In the genomic region with DNA sequence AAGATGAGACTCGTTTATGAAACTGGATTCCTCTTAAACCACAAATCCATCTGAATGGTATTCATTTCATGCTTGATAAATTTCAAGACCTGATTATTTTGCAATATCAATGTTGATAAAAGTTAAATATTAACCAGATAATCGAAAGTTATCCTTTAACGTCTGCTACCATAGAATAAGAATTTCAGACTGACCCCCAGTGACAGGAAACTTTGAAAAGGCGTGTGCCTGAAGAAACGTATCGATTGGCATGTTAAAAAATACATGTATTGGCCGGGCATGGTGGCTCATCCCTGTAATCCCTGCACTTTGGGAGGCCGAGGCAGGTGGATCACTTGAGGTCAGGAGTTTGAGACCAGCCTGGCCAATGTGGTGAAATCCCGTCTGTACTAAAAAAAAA, we compare ENCODE assay signal across 1 cellular context.
TF ChIP-seq lines count a peak whose summit lies in the region.

No MANE protein-coding gene starts in this region.

TF ChIP-seq in HepG2, 621 proteins besides CTCF, POLR2A, EP300 and RAD21 (continued from another document and continues in another):
- TF ChIP-seq, protein P1, sequence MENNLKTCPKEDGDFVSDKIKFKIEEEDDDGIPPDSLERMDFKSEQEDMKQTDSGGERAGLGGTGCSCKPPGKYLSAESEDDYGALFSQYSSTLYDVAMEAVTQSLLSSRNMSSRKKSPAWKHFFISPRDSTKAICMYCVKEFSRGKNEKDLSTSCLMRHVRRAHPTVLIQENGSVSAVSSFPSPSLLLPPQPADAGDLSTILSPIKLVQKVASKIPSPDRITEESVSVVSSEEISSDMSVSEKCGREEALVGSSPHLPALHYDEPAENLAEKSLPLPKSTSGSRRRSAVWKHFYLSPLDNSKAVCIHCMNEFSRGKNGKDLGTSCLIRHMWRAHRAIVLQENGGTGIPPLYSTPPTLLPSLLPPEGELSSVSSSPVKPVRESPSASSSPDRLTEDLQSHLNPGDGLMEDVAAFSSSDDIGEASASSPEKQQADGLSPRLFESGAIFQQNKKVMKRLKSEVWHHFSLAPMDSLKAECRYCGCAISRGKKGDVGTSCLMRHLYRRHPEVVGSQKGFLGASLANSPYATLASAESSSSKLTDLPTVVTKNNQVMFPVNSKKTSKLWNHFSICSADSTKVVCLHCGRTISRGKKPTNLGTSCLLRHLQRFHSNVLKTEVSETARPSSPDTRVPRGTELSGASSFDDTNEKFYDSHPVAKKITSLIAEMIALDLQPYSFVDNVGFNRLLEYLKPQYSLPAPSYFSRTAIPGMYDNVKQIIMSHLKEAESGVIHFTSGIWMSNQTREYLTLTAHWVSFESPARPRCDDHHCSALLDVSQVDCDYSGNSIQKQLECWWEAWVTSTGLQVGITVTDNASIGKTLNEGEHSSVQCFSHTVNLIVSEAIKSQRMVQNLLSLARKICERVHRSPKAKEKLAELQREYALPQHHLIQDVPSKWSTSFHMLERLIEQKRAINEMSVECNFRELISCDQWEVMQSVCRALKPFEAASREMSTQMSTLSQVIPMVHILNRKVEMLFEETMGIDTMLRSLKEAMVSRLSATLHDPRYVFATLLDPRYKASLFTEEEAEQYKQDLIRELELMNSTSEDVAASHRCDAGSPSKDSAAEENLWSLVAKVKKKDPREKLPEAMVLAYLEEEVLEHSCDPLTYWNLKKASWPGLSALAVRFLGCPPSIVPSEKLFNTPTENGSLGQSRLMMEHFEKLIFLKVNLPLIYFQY (CRISPR knock-in tag; IDR thresholded peaks at IDR 0.05; ENCODE audit: borderline replicate concordance) = no peak
- TF ChIP-seq, protein P2, sequence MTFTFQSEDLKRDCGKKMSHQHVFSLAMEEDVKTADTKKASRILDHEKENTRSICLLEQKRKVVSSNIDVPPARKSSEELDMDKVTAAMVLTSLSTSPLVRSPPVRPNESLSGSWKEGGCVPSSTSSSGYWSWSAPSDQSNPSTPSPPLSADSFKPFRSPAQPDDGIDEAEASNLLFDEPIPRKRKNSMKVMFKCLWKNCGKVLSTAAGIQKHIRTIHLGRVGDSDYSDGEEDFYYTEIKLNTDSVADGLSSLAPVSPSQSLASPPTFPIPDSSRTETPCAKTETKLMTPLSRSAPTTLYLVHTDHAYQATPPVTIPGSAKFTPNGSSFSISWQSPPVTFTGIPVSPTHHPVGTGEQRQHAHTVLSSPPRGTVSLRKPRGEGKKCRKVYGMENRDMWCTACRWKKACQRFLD (CRISPR knock-in tag; IDR thresholded peaks at IDR 0.05; ENCODE audit: borderline replicate concordance) = no peak
- TF ChIP-seq, protein P3, sequence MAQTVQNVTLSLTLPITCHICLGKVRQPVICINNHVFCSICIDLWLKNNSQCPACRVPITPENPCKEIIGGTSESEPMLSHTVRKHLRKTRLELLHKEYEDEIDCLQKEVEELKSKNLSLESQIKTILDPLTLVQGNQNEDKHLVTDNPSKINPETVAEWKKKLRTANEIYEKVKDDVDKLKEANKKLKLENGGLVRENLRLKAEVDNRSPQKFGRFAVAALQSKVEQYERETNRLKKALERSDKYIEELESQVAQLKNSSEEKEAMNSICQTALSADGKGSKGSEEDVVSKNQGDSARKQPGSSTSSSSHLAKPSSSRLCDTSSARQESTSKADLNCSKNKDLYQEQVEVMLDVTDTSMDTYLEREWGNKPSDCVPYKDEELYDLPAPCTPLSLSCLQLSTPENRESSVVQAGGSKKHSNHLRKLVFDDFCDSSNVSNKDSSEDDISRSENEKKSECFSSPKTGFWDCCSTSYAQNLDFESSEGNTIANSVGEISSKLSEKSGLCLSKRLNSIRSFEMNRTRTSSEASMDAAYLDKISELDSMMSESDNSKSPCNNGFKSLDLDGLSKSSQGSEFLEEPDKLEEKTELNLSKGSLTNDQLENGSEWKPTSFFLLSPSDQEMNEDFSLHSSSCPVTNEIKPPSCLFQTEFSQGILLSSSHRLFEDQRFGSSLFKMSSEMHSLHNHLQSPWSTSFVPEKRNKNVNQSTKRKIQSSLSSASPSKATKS (CRISPR knock-in tag; IDR thresholded peaks at IDR 0.05) = no peak
- TF ChIP-seq, protein P4, sequence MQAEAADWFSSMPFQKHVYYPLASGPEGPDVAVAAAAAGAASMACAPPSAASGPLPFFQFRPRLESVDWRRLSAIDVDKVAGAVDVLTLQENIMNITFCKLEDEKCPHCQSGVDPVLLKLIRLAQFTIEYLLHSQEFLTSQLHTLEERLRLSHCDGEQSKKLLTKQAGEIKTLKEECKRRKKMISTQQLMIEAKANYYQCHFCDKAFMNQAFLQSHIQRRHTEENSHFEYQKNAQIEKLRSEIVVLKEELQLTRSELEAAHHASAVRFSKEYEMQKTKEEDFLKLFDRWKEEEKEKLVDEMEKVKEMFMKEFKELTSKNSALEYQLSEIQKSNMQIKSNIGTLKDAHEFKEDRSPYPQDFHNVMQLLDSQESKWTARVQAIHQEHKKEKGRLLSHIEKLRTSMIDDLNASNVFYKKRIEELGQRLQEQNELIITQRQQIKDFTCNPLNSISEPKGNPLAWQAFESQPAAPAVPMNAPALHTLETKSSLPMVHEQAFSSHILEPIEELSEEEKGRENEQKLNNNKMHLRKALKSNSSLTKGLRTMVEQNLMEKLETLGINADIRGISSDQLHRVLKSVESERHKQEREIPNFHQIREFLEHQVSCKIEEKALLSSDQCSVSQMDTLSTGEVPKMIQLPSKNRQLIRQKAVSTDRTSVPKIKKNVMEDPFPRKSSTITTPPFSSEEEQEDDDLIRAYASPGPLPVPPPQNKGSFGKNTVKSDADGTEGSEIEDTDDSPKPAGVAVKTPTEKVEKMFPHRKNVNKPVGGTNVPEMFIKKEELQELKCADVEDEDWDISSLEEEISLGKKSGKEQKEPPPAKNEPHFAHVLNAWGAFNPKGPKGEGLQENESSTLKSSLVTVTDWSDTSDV (CRISPR knock-in tag; IDR thresholded peaks at IDR 0.05) = no peak
- TF ChIP-seq KAT8 (CRISPR knock-in tag; IDR thresholded peaks at IDR 0.05) (peak; percentile 46; the same call in 1 of the 2 replicates), ZNF670 (CRISPR knock-in tag; IDR thresholded peaks at IDR 0.05; ENCODE audit: borderline replicate concordance) (peak; percentile 74; the same call in 1 of the 2 replicates), CCDC6 (CRISPR knock-in tag; IDR thresholded peaks at IDR 0.05) (no peak), ETV5 (CRISPR knock-in tag; IDR thresholded peaks at IDR 0.05; ENCODE audit: borderline replicate concordance) (peak; percentile 50; the same call in 1 of the 2 replicates), HDAC1 (CRISPR knock-in tag; IDR thresholded peaks at IDR 0.05) (peak; percentile 77), ZNF737 (CRISPR knock-in tag; IDR thresholded peaks at IDR 0.05; ENCODE audit: borderline replicate concordance) (no peak), MXI1 (IDR thresholded peaks at IDR 0.05; ENCODE audit: borderline replicate concordance, low read depth, low read length) (no peak; the same call in 2 of the 3 replicates), ZNF501 (CRISPR knock-in tag; IDR thresholded peaks at IDR 0.05) (no peak)
- TF ChIP-seq, protein P5, sequence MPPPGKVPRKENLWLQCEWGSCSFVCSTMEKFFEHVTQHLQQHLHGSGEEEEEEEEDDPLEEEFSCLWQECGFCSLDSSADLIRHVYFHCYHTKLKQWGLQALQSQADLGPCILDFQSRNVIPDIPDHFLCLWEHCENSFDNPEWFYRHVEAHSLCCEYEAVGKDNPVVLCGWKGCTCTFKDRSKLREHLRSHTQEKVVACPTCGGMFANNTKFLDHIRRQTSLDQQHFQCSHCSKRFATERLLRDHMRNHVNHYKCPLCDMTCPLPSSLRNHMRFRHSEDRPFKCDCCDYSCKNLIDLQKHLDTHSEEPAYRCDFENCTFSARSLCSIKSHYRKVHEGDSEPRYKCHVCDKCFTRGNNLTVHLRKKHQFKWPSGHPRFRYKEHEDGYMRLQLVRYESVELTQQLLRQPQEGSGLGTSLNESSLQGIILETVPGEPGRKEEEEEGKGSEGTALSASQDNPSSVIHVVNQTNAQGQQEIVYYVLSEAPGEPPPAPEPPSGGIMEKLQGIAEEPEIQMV (CRISPR knock-in tag; IDR thresholded peaks at IDR 0.05; ENCODE audit: low read depth) = no peak
- TF ChIP-seq, protein P6, sequence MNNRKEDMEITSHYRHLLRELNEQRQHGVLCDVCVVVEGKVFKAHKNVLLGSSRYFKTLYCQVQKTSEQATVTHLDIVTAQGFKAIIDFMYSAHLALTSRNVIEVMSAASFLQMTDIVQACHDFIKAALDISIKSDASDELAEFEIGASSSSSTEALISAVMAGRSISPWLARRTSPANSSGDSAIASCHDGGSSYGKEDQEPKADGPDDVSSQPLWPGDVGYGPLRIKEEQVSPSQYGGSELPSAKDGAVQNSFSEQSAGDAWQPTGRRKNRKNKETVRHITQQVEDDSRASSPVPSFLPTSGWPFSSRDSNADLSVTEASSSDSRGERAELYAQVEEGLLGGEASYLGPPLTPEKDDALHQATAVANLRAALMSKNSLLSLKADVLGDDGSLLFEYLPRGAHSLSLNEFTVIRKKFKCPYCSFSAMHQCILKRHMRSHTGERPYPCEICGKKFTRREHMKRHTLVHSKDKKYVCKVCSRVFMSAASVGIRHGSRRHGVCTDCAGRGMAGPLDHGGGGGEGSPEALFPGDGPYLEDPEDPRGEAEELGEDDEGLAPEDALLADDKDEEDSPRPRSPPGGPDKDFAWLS (CRISPR knock-in tag; IDR thresholded peaks at IDR 0.05; ENCODE audit: borderline replicate concordance) = no peak
- TF ChIP-seq, protein P7, sequence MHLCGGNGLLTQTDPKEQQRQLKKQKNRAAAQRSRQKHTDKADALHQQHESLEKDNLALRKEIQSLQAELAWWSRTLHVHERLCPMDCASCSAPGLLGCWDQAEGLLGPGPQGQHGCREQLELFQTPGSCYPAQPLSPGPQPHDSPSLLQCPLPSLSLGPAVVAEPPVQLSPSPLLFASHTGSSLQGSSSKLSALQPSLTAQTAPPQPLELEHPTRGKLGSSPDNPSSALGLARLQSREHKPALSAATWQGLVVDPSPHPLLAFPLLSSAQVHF (CRISPR knock-in tag; IDR thresholded peaks at IDR 0.05) = no peak
- TF ChIP-seq, protein P8, sequence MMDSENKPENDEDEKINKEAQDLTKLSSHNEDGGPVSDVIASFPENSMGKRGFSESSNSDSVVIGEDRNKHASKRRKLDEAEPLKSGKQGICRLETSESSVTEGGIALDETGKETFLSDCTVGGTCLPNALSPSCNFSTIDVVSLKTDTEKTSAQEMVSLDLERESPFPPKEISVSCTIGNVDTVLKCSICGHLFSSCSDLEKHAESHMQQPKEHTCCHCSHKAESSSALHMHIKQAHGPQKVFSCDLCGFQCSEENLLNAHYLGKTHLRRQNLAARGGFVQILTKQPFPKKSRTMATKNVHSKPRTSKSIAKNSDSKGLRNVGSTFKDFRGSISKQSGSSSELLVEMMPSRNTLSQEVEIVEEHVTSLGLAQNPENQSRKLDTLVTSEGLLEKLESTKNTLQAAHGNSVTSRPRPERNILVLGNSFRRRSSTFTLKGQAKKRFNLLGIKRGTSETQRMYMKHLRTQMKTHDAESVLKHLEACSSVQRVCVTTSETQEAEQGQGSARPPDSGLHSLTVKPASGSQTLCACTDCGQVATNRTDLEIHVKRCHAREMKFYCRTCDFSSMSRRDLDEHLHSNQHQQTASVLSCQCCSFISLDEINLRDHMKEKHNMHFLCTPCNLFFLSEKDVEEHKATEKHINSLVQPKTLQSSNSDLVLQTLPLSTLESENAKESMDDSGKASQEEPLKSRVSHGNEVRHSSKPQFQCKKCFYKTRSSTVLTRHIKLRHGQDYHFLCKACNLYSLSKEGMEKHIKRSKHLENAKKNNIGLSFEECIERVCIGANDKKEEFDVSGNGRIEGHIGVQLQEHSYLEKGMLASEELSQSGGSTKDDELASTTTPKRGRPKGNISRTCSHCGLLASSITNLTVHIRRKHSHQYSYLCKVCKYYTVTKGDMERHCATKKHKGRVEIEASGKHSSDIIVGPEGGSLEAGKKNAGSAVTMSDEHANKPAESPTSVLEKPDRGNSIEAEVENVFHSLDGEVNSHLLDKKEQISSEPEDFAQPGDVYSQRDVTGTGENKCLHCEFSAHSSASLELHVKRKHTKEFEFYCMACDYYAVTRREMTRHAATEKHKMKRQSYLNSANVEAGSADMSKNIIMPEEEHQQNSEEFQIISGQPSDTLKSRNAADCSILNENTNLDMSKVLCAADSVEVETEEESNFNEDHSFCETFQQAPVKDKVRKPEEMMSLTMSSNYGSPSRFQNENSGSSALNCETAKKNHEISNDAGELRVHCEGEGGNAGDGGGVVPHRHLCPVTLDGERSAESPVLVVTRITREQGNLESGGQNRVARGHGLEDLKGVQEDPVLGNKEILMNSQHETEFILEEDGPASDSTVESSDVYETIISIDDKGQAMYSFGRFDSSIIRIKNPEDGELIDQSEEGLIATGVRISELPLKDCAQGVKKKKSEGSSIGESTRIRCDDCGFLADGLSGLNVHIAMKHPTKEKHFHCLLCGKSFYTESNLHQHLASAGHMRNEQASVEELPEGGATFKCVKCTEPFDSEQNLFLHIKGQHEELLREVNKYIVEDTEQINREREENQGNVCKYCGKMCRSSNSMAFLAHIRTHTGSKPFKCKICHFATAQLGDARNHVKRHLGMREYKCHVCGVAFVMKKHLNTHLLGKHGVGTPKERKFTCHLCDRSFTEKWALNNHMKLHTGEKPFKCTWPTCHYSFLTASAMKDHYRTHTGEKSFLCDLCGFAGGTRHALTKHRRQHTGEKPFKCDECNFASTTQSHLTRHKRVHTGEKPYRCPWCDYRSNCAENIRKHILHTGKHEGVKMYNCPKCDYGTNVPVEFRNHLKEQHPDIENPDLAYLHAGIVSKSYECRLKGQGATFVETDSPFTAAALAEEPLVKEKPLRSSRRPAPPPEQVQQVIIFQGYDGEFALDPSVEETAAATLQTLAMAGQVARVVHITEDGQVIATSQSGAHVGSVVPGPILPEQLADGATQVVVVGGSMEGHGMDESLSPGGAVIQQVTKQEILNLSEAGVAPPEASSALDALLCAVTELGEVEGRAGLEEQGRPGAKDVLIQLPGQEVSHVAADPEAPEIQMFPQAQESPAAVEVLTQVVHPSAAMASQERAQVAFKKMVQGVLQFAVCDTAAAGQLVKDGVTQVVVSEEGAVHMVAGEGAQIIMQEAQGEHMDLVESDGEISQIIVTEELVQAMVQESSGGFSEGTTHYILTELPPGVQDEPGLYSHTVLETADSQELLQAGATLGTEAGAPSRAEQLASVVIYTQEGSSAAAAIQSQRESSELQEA (CRISPR knock-in tag; IDR thresholded peaks at IDR 0.05; ENCODE audit: not compliant biosample characterization) = no peak
- TF ChIP-seq, protein P9, sequence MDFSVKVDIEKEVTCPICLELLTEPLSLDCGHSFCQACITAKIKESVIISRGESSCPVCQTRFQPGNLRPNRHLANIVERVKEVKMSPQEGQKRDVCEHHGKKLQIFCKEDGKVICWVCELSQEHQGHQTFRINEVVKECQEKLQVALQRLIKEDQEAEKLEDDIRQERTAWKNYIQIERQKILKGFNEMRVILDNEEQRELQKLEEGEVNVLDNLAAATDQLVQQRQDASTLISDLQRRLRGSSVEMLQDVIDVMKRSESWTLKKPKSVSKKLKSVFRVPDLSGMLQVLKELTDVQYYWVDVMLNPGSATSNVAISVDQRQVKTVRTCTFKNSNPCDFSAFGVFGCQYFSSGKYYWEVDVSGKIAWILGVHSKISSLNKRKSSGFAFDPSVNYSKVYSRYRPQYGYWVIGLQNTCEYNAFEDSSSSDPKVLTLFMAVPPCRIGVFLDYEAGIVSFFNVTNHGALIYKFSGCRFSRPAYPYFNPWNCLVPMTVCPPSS (IDR thresholded peaks at IDR 0.05) = no peak
- TF ChIP-seq, protein P10, sequence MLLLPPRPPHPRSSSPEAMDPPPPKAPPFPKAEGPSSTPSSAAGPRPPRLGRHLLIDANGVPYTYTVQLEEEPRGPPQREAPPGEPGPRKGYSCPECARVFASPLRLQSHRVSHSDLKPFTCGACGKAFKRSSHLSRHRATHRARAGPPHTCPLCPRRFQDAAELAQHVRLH (CRISPR knock-in tag; IDR thresholded peaks at IDR 0.05; ENCODE audit: borderline replicate concordance, low read depth) = no peak
- TF ChIP-seq, protein P11, sequence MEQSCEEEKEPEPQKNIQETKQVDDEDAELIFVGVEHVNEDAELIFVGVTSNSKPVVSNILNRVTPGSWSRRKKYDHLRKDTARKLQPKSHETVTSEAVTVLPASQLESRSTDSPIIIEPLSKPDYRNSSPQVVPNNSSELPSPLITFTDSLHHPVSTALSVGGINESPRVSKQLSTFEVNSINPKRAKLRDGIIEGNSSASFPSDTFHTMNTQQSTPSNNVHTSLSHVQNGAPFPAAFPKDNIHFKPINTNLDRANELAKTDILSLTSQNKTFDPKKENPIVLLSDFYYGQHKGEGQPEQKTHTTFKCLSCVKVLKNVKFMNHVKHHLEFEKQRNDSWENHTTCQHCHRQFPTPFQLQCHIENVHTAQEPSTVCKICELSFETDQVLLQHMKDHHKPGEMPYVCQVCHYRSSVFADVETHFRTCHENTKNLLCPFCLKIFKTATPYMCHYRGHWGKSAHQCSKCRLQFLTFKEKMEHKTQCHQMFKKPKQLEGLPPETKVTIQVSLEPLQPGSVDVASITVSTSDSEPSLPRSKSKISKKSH (CRISPR knock-in tag; IDR thresholded peaks at IDR 0.05; ENCODE audit: borderline replicate concordance) = no peak
